Comparison of ENCODE assay signal across 32 cellular contexts in the genomic region with DNA sequence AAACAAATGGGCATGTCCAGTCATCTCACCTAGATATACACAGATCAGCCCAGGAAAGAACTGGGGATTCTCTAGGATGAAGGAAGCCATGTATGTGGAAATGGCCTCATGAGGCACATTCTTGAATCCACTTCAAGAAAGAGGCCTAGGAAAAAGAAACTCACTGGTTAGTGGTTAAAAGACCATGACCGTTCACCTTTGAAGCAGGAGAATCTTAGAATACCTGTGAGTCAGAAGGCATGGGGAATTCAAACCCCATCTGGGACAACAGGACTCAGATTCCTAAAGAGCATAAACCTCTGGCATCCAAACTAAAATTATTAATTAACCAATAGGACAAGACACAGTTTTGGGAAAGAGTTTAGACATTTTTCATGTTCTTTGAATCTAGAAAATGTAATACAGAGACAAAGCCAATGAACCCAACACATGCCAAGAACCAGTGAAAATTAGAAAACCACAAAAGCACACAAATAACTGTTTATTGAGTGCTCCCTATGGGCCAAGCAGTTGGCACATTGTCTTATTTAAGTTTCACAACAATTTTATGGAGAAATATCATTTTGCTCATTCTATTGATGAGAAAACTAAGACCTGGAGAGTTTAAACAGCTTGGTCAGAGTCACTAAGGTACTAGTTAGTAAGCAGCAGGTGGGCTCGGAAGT.
A peak's percentile ranks its signal among the peaks of the same experiment; 100 is the strongest.
DNase-seq lines count a peak whose midpoint lies in the region; ATAC-seq and FAIRE-seq lines count a peak whose summit lies in the region.
"Had no signal": no experiment of that assay in that cellular context is flagged by ENCODE, and none has a peak within 500 bp of the region (broad histone marks: within the 10 kb centered on the region; RNA-seq: fewer than 3 reads in every experiment).

No MANE protein-coding gene starts in this region.

- no peak for ATAC-seq in GM19397 (IDR thresholded peaks at IDR 0.05; ENCODE audit: unreplicated experiment)
- no peak for ATAC-seq in GM18511 (IDR thresholded peaks at IDR 0.05; ENCODE audit: unreplicated experiment)
- ATAC-seq: activated CD8-positive, alpha-beta T cell treated with anti-CD3 and anti-CD28 coated beads, Interleukin-2, amount 10 ng/mL, durations not matched to agents 7 days and 5 days; effector memory CD8-positive, alpha-beta T cell; gastrocnemius medialis; left lung; stimulated activated naive CD8-positive, alpha-beta T cell treated with anti-CD3 and anti-CD28 coated beads, Interleukin-15, Interleukin-2, amounts not matched to agents 100 U/mL and 50 U/mL, for 24 hours had no signal

- FAIRE-seq in RCC 7860 (lab: Jason Lieb, UNC): peak; percentile 97
- FAIRE-seq: GM12891, urothelium cell line had no signal

- peak overlapping the region; percentile 77 for H3K27ac ChIP-seq in epithelial cell of prostate
- H3K27ac ChIP-seq: esophagus muscularis mucosa, hepatocyte, left lung, RWPE1, WERI-Rb-1 had no signal

- peak; percentile 74 for DNase-seq in Caki2 (ENCODE audit: low read depth)
- peak; percentile 89 for DNase-seq in RCC 7860 (ENCODE audit: low spot score)
- no peak for DNase-seq in epithelial cell of prostate (ENCODE audit: low read depth, low spot score)
- peak; percentile 53 for DNase-seq in left kidney (ENCODE audit: low read depth, low spot score)
- DNase-seq in activated T-cell treated with anti-CD3 and anti-CD28 coated beads, Interleukin-2, amount 50 U/mL, for 48 hours: no peak
- DNase-seq in islet precursor cell: no peak
- DNase-seq: activated CD4-positive, alpha-beta T cell treated with anti-CD3 and anti-CD28 coated beads for 4 hours; activated CD8-positive, alpha-beta T cell treated with anti-CD3 and anti-CD28 coated beads, Interleukin-2, amount 10 ng/mL, durations not matched to agents 7 days and 5 days; activated naive CD4-positive, alpha-beta T cell treated with anti-CD3 and anti-CD28 coated beads, Interleukin-2, amount 50 U/mL, for 16 hours; amygdala; BE2C; CD8-positive, alpha-beta memory T cell; central memory CD4-positive, alpha-beta T cell; effector memory CD8-positive, alpha-beta T cell; gastrocnemius medialis; H9; Kasumi-1; left lung; mesendoderm; NCI-H446; NCI-H82; stimulated activated CD4-positive, alpha-beta T cell treated with anti-CD3 and anti-CD28 coated beads, Interleukin-1b, Interleukin-23, amount 100 ng/mL, for 48 hours; stimulated activated naive CD8-positive, alpha-beta T cell treated with anti-CD3 and anti-CD28 coated beads, Interleukin-15, Interleukin-2, amounts not matched to agents 100 U/mL and 50 U/mL, for 24 hours; T1000; WERI-Rb-1 had no signal

- in situ Hi-C loops in Caki2 (cut with HindIII; ENCODE audit: low pct_unique_long_range_greater_than_20kb, low sequenced_read_pairs): no loop called here

Comparison
In these comparisons a context has a peak if more than half of its experiments do, and no peak if none do; other contexts are left out.
1. DNase-seq: peak in Caki2 (single experiment), RCC 7860 (single experiment) and left kidney (single experiment); none in epithelial cell of prostate (single experiment), activated T-cell treated with anti-CD3 and anti-CD28 coated beads, Interleukin-2, amount 50 U/mL, for 48 hours (0 of 2) and islet precursor cell (single experiment).